17 cellular contexts compared by ENCODE assay signal in the genomic region with DNA sequence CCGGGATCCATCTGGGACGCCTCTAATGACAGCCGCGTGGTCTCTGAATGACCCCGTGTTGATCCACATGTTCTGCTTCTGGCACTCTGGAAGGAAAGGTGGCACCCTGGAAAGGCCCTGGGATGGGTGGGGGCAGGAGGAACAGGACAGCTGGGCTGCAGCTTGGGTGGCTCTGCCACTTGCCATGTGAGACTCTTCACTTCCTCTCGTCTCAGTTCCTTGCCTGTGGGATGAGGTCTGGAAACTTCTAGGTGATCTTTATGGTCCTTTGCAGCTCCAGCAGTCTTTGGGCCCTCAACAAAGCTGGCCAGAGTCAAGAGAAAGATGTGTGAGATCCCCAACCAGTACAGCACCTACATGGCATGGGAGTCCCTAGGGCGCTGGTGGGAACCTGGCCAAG. TPM values are rescaled to one million over a fixed set of nuclear protein-coding genes. Genes with fewer than 3 reads are reported as not detected.
DNase-seq lines count a peak whose midpoint lies in the region; ATAC-seq and TF ChIP-seq lines count a peak whose summit lies in the region.
"Had no signal": no experiment of that assay in that cellular context is flagged by ENCODE, and none has a peak within 500 bp of the region (broad histone marks: within the 10 kb centered on the region; RNA-seq: fewer than 3 reads in every experiment).

No MANE protein-coding gene starts in this region.

- H3K9me3 Mint-ChIP-seq in memory B cell, result no peaks in the 10 kb centered on the region
- H3K9me3 Mint-ChIP-seq: CD4-positive, alpha-beta T cell; HFFc6 had no signal

- POLR2A ChIA-PET in RWPE1 (lab: Yijun Ruan, JAX; ENCODE audit: low non-redundant PET), result no interaction called here

- intact Hi-C loops in sciatic nerve (cut with DNase I), result no loop called here

- no peak overlapping the region for H3K4me3 Mint-ChIP-seq in memory B cell
- H3K4me3 Mint-ChIP-seq: B cell; CD4-positive, alpha-beta T cell; HFFc6 had no signal

- no peak overlapping the region for H3K27ac ChIP-seq in BLaER1
- H3K27ac ChIP-seq in RWPE1, result peak overlapping the region; percentile 48; the same call in 1 of the 2 replicates
- H3K27ac ChIP-seq: C4-2B, HL-60 had no signal

- no peak overlapping the region for H3K9ac ChIP-seq in BLaER1

- H3K36me3 Mint-ChIP-seq in memory B cell, result peaks cover 18% of the 10 kb centered on the region

- H3K4me1 ChIP-seq in BLaER1, result peaks cover 25% of the 10 kb centered on the region
- H3K4me1 ChIP-seq: Caco-2 had no signal

- H3K27ac Mint-ChIP-seq in memory B cell, result peak overlapping the region; percentile 42
- H3K27ac Mint-ChIP-seq: B cell; CD4-positive, alpha-beta T cell; HFFc6 had no signal

- no peak for TF ChIP-seq CTCF in RWPE1 (conservative IDR thresholded peaks at IDR 0.05; ENCODE audit: low read depth)

- DNase-seq in RWPE1 (ENCODE audit: low spot score), result no peak
- DNase-seq in memory B cell (ENCODE audit: low spot score in 2 of 2), result no peak
- DNase-seq in sciatic nerve (ENCODE audit: low spot score), result no peak
- DNase-seq in T-helper 9 cell, result no peak
- DNase-seq in NCI-H187 (lab: John Stamatoyannopoulos, UW), result no peak
- DNase-seq: Caco-2; CD4-positive, alpha-beta T cell; GOT3; H7; HFFc6; IMR-90 had no signal

- H3K4me3 ChIP-seq in BLaER1, result no peak overlapping the region

- CTCF ChIA-PET in RWPE1 (lab: Yijun Ruan, JAX), result no interaction called here

- ATAC-seq in memory B cell (ENCODE audit: low read depth), result no peak
- peak; percentile 13 for ATAC-seq in sciatic nerve
- no peak for ATAC-seq in GM19455 (IDR thresholded peaks at IDR 0.05; ENCODE audit: unreplicated experiment)

- H3K36me3 ChIP-seq in BLaER1, result peaks cover 68% of the 10 kb centered on the region

- peak overlapping the region; percentile 53 for H3K4me2 ChIP-seq in BLaER1

- H4K20me1 ChIP-seq in BLaER1, result peaks cover 46% of the 10 kb centered on the region

- no peaks in the 10 kb centered on the region for H3K27me3 Mint-ChIP-seq in memory B cell
- H3K27me3 Mint-ChIP-seq: B cell; CD4-positive, alpha-beta T cell had no signal

- no peaks in the 10 kb centered on the region for H3K4me1 Mint-ChIP-seq in memory B cell
- H3K4me1 Mint-ChIP-seq: B cell had no signal

- no peaks in the 10 kb centered on the region for H3K27me3 ChIP-seq in BLaER1

- H3K9me3 ChIP-seq in BLaER1, result no peaks in the 10 kb centered on the region
- H3K9me3 ChIP-seq: Caco-2 had no signal

RNA-seq across cellular contexts. Expression of gene PPP1R3G, which starts 26.5 kb away (rescaled TPM):
- 1.7 TPM for total RNA-seq in sciatic nerve
- total RNA-seq: CD4-positive, alpha-beta T cell; HT1080 had no signal
